In the genomic region with DNA sequence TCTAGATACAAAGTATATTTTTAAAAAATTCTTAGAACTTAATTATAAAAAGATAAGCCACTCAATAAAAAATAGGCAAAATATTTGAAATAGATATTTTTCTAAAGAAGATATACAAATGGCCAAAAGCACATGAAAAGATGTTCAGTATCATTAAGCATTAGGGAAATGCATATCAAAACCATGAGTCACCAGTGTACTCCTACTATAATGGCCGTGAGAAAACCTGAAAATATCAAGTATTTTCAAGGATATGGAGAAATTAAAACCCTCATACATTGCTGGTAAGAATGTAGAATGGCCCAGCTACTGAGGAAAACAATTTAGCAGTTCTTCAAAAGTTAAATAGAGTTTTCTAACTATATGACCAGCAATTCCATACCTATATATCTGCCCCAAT, we compare ENCODE assay signal across 1 cellular context.
TF ChIP-seq lines count a peak whose summit lies in the region.

No MANE protein-coding gene starts in this region.

TF ChIP-seq in GM23338, 12 proteins besides CTCF, POLR2A, EP300 and RAD21 (continued from another document):
- TF ChIP-seq, protein P1, sequence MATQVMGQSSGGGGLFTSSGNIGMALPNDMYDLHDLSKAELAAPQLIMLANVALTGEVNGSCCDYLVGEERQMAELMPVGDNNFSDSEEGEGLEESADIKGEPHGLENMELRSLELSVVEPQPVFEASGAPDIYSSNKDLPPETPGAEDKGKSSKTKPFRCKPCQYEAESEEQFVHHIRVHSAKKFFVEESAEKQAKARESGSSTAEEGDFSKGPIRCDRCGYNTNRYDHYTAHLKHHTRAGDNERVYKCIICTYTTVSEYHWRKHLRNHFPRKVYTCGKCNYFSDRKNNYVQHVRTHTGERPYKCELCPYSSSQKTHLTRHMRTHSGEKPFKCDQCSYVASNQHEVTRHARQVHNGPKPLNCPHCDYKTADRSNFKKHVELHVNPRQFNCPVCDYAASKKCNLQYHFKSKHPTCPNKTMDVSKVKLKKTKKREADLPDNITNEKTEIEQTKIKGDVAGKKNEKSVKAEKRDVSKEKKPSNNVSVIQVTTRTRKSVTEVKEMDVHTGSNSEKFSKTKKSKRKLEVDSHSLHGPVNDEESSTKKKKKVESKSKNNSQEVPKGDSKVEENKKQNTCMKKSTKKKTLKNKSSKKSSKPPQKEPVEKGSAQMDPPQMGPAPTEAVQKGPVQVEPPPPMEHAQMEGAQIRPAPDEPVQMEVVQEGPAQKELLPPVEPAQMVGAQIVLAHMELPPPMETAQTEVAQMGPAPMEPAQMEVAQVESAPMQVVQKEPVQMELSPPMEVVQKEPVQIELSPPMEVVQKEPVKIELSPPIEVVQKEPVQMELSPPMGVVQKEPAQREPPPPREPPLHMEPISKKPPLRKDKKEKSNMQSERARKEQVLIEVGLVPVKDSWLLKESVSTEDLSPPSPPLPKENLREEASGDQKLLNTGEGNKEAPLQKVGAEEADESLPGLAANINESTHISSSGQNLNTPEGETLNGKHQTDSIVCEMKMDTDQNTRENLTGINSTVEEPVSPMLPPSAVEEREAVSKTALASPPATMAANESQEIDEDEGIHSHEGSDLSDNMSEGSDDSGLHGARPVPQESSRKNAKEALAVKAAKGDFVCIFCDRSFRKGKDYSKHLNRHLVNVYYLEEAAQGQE (IDR thresholded peaks at IDR 0.05; ENCODE audit: unreplicated experiment): no peak
- TF ChIP-seq STAT1 (IDR thresholded peaks at IDR 0.05; ENCODE audit: unreplicated experiment) (no peak), JUNB (IDR thresholded peaks at IDR 0.05; ENCODE audit: unreplicated experiment) (no peak), EZH2phosphoT487 (IDR thresholded peaks at IDR 0.05; ENCODE audit: unreplicated experiment) (no peak)
- TF ChIP-seq, protein P2, sequence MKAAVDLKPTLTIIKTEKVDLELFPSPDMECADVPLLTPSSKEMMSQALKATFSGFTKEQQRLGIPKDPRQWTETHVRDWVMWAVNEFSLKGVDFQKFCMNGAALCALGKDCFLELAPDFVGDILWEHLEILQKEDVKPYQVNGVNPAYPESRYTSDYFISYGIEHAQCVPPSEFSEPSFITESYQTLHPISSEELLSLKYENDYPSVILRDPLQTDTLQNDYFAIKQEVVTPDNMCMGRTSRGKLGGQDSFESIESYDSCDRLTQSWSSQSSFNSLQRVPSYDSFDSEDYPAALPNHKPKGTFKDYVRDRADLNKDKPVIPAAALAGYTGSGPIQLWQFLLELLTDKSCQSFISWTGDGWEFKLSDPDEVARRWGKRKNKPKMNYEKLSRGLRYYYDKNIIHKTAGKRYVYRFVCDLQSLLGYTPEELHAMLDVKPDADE (IDR thresholded peaks at IDR 0.05): no peak
